18 cellular contexts compared by ENCODE assay signal in genomic region chr2:28905533-28905932, GRCh38. TPM values are rescaled to one million over a fixed set of nuclear protein-coding genes. Genes with fewer than 3 reads are reported as not detected.
DNase-seq lines count a peak whose midpoint lies in the region; ATAC-seq and TF ChIP-seq lines count a peak whose summit lies in the region.
"Had no signal": no experiment of that assay in that cellular context is flagged by ENCODE, and none has a peak within 500 bp of the region (broad histone marks: within the 10 kb centered on the region; RNA-seq: fewer than 3 reads in every experiment).

No MANE protein-coding gene starts in this region.

- peak overlapping the region; percentile 1 for H3K27ac Mint-ChIP-seq in activated naive CD4-positive, alpha-beta T cell treated with anti-CD3 and anti-CD28 coated beads, Interleukin-2, amount 50 U/mL, for 24 hours
- peak overlapping the region in 1 of 2 donors; percentile 31 for H3K27ac Mint-ChIP-seq in activated naive CD4-positive, alpha-beta T cell treated with anti-CD3 and anti-CD28 coated beads, Interleukin-2, amount 50 U/mL, for 72 hours
- peak overlapping the region; percentile 81 for H3K27ac Mint-ChIP-seq in activated T-helper 17 cell treated with anti-CD3 and anti-CD28 coated beads, Interleukin-2, amount 50 U/mL, for 72 hours
- H3K27ac Mint-ChIP-seq in stimulated activated naive CD8-positive, alpha-beta T cell treated with anti-CD3 and anti-CD28 coated beads, Interleukin-15, amount 100 ng/mL, for 72 hours = peak overlapping the region; percentile 0 to 75

- peaks cover 30% of the 10 kb centered on the region for H3K36me3 Mint-ChIP-seq in activated naive CD4-positive, alpha-beta T cell treated with anti-CD3 and anti-CD28 coated beads, Interleukin-2, amount 50 U/mL, for 24 hours
- peaks cover 20% of the 10 kb centered on the region in 2 donors for H3K36me3 Mint-ChIP-seq in activated naive CD4-positive, alpha-beta T cell treated with anti-CD3 and anti-CD28 coated beads, Interleukin-2, amount 50 U/mL, for 72 hours
- peaks cover 100% of the 10 kb centered on the region for H3K36me3 Mint-ChIP-seq in activated T-helper 17 cell treated with anti-CD3 and anti-CD28 coated beads, Interleukin-2, amount 50 U/mL, for 72 hours (ENCODE audit: low read depth)

- peaks cover 31% of the 10 kb centered on the region for H3K4me1 ChIP-seq in mucosa of descending colon (ENCODE audit: low read depth)
- no peaks in the 10 kb centered on the region for H3K4me1 ChIP-seq in uterus

- TF ChIP-seq POLR2A in uterus (IDR thresholded peaks at IDR 0.05) = no peak

- H3K4me1 Mint-ChIP-seq in activated naive CD4-positive, alpha-beta T cell treated with anti-CD3 and anti-CD28 coated beads, Interleukin-2, amount 50 U/mL, for 24 hours = peaks cover 67% of the 10 kb centered on the region
- H3K4me1 Mint-ChIP-seq in activated T-helper 17 cell treated with anti-CD3 and anti-CD28 coated beads, Interleukin-2, amount 50 U/mL, for 72 hours = peaks cover 23% of the 10 kb centered on the region
- peaks cover 49% of the 10 kb centered on the region for H3K4me1 Mint-ChIP-seq in stimulated activated naive CD8-positive, alpha-beta T cell treated with anti-CD3 and anti-CD28 coated beads, Interleukin-15, amount 100 ng/mL, for 72 hours

- no peak overlapping the region for H3K4me3 Mint-ChIP-seq in activated naive CD4-positive, alpha-beta T cell treated with anti-CD3 and anti-CD28 coated beads, Interleukin-2, amount 50 U/mL, for 24 hours
- peak overlapping the region; percentile 39 for H3K4me3 Mint-ChIP-seq in activated T-helper 17 cell treated with anti-CD3 and anti-CD28 coated beads, Interleukin-2, amount 50 U/mL, for 72 hours
- no peak overlapping the region for H3K4me3 Mint-ChIP-seq in stimulated activated naive CD8-positive, alpha-beta T cell treated with anti-CD3 and anti-CD28 coated beads, Interleukin-15, amount 100 ng/mL, for 72 hours
- H3K4me3 Mint-ChIP-seq: CD14-positive monocyte had no signal

- no peaks in the 10 kb centered on the region for H3K9me3 Mint-ChIP-seq in activated naive CD4-positive, alpha-beta T cell treated with anti-CD3 and anti-CD28 coated beads, Interleukin-2, amount 50 U/mL, for 24 hours
- no peaks in the 10 kb centered on the region for H3K9me3 Mint-ChIP-seq in activated naive CD4-positive, alpha-beta T cell treated with anti-CD3 and anti-CD28 coated beads, Interleukin-2, amount 50 U/mL, for 72 hours
- no peaks in the 10 kb centered on the region for H3K9me3 Mint-ChIP-seq in activated T-helper 17 cell treated with anti-CD3 and anti-CD28 coated beads, Interleukin-2, amount 50 U/mL, for 72 hours
- H3K9me3 Mint-ChIP-seq in stimulated activated naive CD8-positive, alpha-beta T cell treated with anti-CD3 and anti-CD28 coated beads, Interleukin-15, amount 100 ng/mL, for 72 hours = no peaks in the 10 kb centered on the region
- H3K9me3 Mint-ChIP-seq: CD14-positive monocyte had no signal

- H3K27me3 ChIP-seq in uterus = no peaks in the 10 kb centered on the region
- H3K27me3 ChIP-seq: MG63 had no signal

- intact Hi-C loops in mucosa of descending colon (cut with DNase I, micrococcal nuclease) (no loop called here), uterus (cut with DNase I; ENCODE audit: low total_unique reads) (no loop called here)

- H3K4me3 ChIP-seq in mucosa of descending colon (no peak overlapping the region), uterus (no peak overlapping the region)
- H3K4me3 ChIP-seq: MG63 had no signal

- ATAC-seq in activated naive CD4-positive, alpha-beta T cell treated with anti-CD3 and anti-CD28 coated beads, Interleukin-2, amount 50 U/mL, for 72 hours = no peak
- ATAC-seq in activated T-helper 17 cell treated with anti-CD3 and anti-CD28 coated beads, Interleukin-2, amount 50 U/mL, for 72 hours (replicated peaks) = no peak
- ATAC-seq in stimulated activated naive CD8-positive, alpha-beta T cell treated with anti-CD3 and anti-CD28 coated beads, Interleukin-15, amount 100 ng/mL, for 72 hours = no peak
- no peak for ATAC-seq in mucosa of descending colon

- H3K36me3 ChIP-seq in mucosa of descending colon (ENCODE audit: low read depth) (no peaks in the 10 kb centered on the region), uterus (no peaks in the 10 kb centered on the region)

- TF ChIP-seq CTCF in mucosa of descending colon (IDR thresholded peaks at IDR 0.05) = no peak
- TF ChIP-seq CTCF in uterus (IDR thresholded peaks at IDR 0.05) = no peak

- H3K27ac ChIP-seq in epithelial cell of prostate = peak overlapping the region; percentile 39
- no peak overlapping the region for H3K27ac ChIP-seq in uterus
- H3K27ac ChIP-seq: RWPE1 had no signal

- H3K9me3 ChIP-seq in mucosa of descending colon (no peaks in the 10 kb centered on the region), uterus (no peaks in the 10 kb centered on the region)
- H3K9me3 ChIP-seq: MG63 had no signal

- H3K27me3 Mint-ChIP-seq in activated naive CD4-positive, alpha-beta T cell treated with anti-CD3 and anti-CD28 coated beads, Interleukin-2, amount 50 U/mL, for 24 hours = no peaks in the 10 kb centered on the region
- no peaks in the 10 kb centered on the region for H3K27me3 Mint-ChIP-seq in activated T-helper 17 cell treated with anti-CD3 and anti-CD28 coated beads, Interleukin-2, amount 50 U/mL, for 72 hours
- H3K27me3 Mint-ChIP-seq in stimulated activated naive CD8-positive, alpha-beta T cell treated with anti-CD3 and anti-CD28 coated beads, Interleukin-15, amount 100 ng/mL, for 72 hours = no peaks in the 10 kb centered on the region

- DNase-seq in activated naive CD4-positive, alpha-beta T cell treated with anti-CD3 and anti-CD28 coated beads, Interleukin-2, amount 50 U/mL, for 72 hours (ENCODE audit: low spot score in 2 of 2) = no peak
- no peak for DNase-seq in epithelial cell of prostate (ENCODE audit: low read depth, low spot score)
- no peak for DNase-seq in stimulated activated naive CD8-positive, alpha-beta T cell treated with anti-CD3 and anti-CD28 coated beads, Interleukin-15, amount 100 ng/mL, for 72 hours
- no peak for DNase-seq in mucosa of descending colon
- no peak for DNase-seq in uterus
- DNase-seq: AML-193, COR-L47, EL, GOT3, MG63, NCI-H1092, NCI-H2081 treated with DMSO at 0.1 percent for 48 hours, NCI-H510A, NCI-H774 had no signal

RNA-seq across cellular contexts. Expression of gene WDR43, which starts 11.1 kb away (rescaled TPM):
- 100 to 1,000 TPM in 1 of 2 donors, 10 to 100 TPM in 1; 64.1 to 102 TPM for total RNA-seq in activated naive CD4-positive, alpha-beta T cell treated with anti-CD3 and anti-CD28 coated beads, Interleukin-2, amount 50 U/mL, for 72 hours
- total RNA-seq in activated T-helper 17 cell treated with anti-CD3 and anti-CD28 coated beads, Interleukin-2, amount 50 U/mL, for 72 hours = 100 to 1,000 TPM in 1 of 2 donors, 10 to 100 TPM in 1; 63.7 to 146 TPM
- total RNA-seq in mucosa of descending colon = 10 to 100 TPM; 34.4 to 40.9 (median 37.6) TPM
- total RNA-seq in uterus = 10 to 100 TPM; 42.9 to 82.2 (median 74.6) TPM

RNA-seq across cellular contexts. Expression of gene TRMT61B, which starts 35.4 kb away (rescaled TPM):
- 10 to 100 TPM; 12.2 to 18.9 TPM for total RNA-seq in activated naive CD4-positive, alpha-beta T cell treated with anti-CD3 and anti-CD28 coated beads, Interleukin-2, amount 50 U/mL, for 72 hours
- total RNA-seq in activated T-helper 17 cell treated with anti-CD3 and anti-CD28 coated beads, Interleukin-2, amount 50 U/mL, for 72 hours = 10 to 100 TPM; 14.7 to 20.0 TPM
- total RNA-seq in mucosa of descending colon (10 to 100 TPM in 1 of 3 donors, 1 to 10 TPM in 2; 9.4 to 12.4 (median 9.6) TPM), uterus (10 to 100 TPM; 14.1 to 25.6 (median 22.5) TPM)
